ENCODE assay signal across 10 cellular contexts in the genomic region with DNA sequence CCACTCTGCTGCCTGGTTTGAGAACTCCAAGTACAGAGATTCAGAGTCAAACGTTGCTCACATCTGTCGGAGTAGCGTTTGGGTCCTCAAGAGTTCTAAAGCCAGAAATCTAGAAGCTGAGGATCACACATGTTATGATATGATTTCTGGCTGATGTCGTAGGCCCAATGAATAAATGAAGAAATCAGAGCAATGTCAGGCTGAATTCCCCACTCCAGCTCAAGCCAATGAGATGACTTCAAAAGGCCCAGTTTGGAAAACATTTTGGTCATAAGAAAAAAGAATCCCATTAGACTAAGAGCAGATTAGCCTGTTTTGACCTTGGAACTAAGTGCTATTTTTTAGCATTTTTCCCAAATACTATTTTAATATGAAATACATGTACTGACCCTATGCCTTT.
DNase-seq lines count a peak whose midpoint lies in the region; ATAC-seq and TF ChIP-seq lines count a peak whose summit lies in the region.
"Had no signal": no experiment of that assay in that cellular context is flagged by ENCODE, and none has a peak within 500 bp of the region (broad histone marks: within the 10 kb centered on the region; RNA-seq: fewer than 3 reads in every experiment).

No MANE protein-coding gene starts in this region.

- no peak for ATAC-seq in natural killer cell
- ATAC-seq in GM19452 (IDR thresholded peaks at IDR 0.05; ENCODE audit: unreplicated experiment), result no peak
- ATAC-seq: PC-3 had no signal

- peak overlapping the region; percentile 65 to 75 for H3K27ac ChIP-seq in uterus
- no peak overlapping the region for H3K27ac ChIP-seq in hepatocyte
- H3K27ac ChIP-seq: WERI-Rb-1 had no signal

- peaks cover 0 to 9% of the 10 kb centered on the region in 2 donors for H3K4me1 ChIP-seq in uterus
- H3K4me1 ChIP-seq in hepatocyte (ENCODE audit: insufficient read depth), result peaks cover 10% of the 10 kb centered on the region
- no peaks in the 10 kb centered on the region for H3K4me1 ChIP-seq in HAP-1

- H3K36me3 ChIP-seq in uterus, result no peaks in the 10 kb centered on the region
- no peaks in the 10 kb centered on the region for H3K36me3 ChIP-seq in hepatocyte (replicated peaks; ENCODE audit: insufficient read depth, low read depth)
- no peaks in the 10 kb centered on the region for H3K36me3 ChIP-seq in HAP-1 (replicated peaks)

- no peak for DNase-seq in activated naive CD4-positive, alpha-beta T cell treated with anti-CD3 and anti-CD28 coated beads, Interleukin-2, amount 10 ng/mL, durations not matched to agents 7 days and 5 days
- no peak for DNase-seq in activated naive CD4-positive, alpha-beta T cell treated with anti-CD3 and anti-CD28 coated beads, Interleukin-2, amount 50 U/mL, for 16 hours
- no peak for DNase-seq in chondrocyte (ENCODE audit: low spot score)
- no peak for DNase-seq in natural killer cell
- no peak for DNase-seq in uterus
- DNase-seq in hepatocyte (ENCODE audit: low spot score), result no peak
- no peak for DNase-seq in HAP-1 (ENCODE audit: low spot score in 2 of 2)
- DNase-seq: PC-3, WERI-Rb-1 had no signal

- H3K27me3 ChIP-seq in uterus, result no peaks in the 10 kb centered on the region
- no peaks in the 10 kb centered on the region for H3K27me3 ChIP-seq in hepatocyte
- H3K27me3 ChIP-seq in HAP-1 (ENCODE audit: low read depth), result no peaks in the 10 kb centered on the region

- H3K9me2 ChIP-seq in hepatocyte (replicated peaks; ENCODE audit: insufficient read depth), result no peaks in the 10 kb centered on the region

- CTCF ChIA-PET in activated naive CD4-positive, alpha-beta T cell treated with anti-CD3 and anti-CD28 coated beads, Interleukin-2, amount 10 ng/mL, durations not matched to agents 7 days and 5 days (lab: Charles Lee), result interaction anchor here (0.6 to 3.0 kb wide), 9 partner anchors 10 to 190 kb away, joined by 3 to 19 read pairs (median 3); no protein-coding TSS in a partner anchor

- WGBS in hepatocyte (ENCODE audit: low lambda C conversion rate, missing lambda C conversion rate), result 94% methylated on average over 4 of the region's 4 CpGs

- peaks cover 99% of the 10 kb centered on the region for H3K4me1 Mint-ChIP-seq in activated naive CD4-positive, alpha-beta T cell treated with anti-CD3 and anti-CD28 coated beads, Interleukin-2, amount 10 ng/mL, durations not matched to agents 7 days and 5 days
- H3K4me1 Mint-ChIP-seq in chondrocyte (ENCODE audit: low read depth), result peaks cover 56% of the 10 kb centered on the region
- H3K4me1 Mint-ChIP-seq in natural killer cell, result peaks cover 98 to 99% of the 10 kb centered on the region in 2 donors

- H3K4me3 Mint-ChIP-seq in activated naive CD4-positive, alpha-beta T cell treated with anti-CD3 and anti-CD28 coated beads, Interleukin-2, amount 10 ng/mL, durations not matched to agents 7 days and 5 days, result peak overlapping the region; percentile 77
- no peak overlapping the region for H3K4me3 Mint-ChIP-seq in chondrocyte (ENCODE audit: unreplicated experiment)
- H3K4me3 Mint-ChIP-seq in natural killer cell, result peak overlapping the region; percentile 77

- H3K4me2 ChIP-seq in hepatocyte, result no peak overlapping the region

- TF ChIP-seq CTCF in chondrocyte (IDR thresholded peaks at IDR 0.05), result no peak
- TF ChIP-seq CTCF in natural killer cell (IDR thresholded peaks at IDR 0.05), result no peak
- no peak for TF ChIP-seq CTCF in uterus (IDR thresholded peaks at IDR 0.05)
- no peak for TF ChIP-seq CTCF in hepatocyte (IDR thresholded peaks at IDR 0.05; ENCODE audit: poor library complexity)

- no peak for TF ChIP-seq POLR2A in uterus (IDR thresholded peaks at IDR 0.05)

- intact Hi-C loops in natural killer cell (cut with micrococcal nuclease) (no loop called here), uterus (cut with DNase I; ENCODE audit: low total_unique reads) (no loop called here)

- no peak overlapping the region for H3K4me3 ChIP-seq in uterus
- no peak overlapping the region for H3K4me3 ChIP-seq in hepatocyte
- no peak overlapping the region for H3K4me3 ChIP-seq in HAP-1

- H3K36me3 Mint-ChIP-seq in activated naive CD4-positive, alpha-beta T cell treated with anti-CD3 and anti-CD28 coated beads, Interleukin-2, amount 10 ng/mL, durations not matched to agents 7 days and 5 days, result peaks cover 97% of the 10 kb centered on the region
- H3K36me3 Mint-ChIP-seq in chondrocyte (ENCODE audit: low read depth) (peaks cover 53% of the 10 kb centered on the region), natural killer cell (peaks cover 65% of the 10 kb centered on the region)

- in situ Hi-C loops in HAP-1 (cut with MboI; ENCODE audit: low sequenced_read_pairs), result no loop called here

- H3K27ac Mint-ChIP-seq in activated naive CD4-positive, alpha-beta T cell treated with anti-CD3 and anti-CD28 coated beads, Interleukin-2, amount 10 ng/mL, durations not matched to agents 7 days and 5 days, result peak overlapping the region; percentile 92
- H3K27ac Mint-ChIP-seq in chondrocyte (ENCODE audit: unreplicated experiment) (peak overlapping the region; percentile 89), natural killer cell (peak overlapping the region; percentile 98 to 99)

- H3K9me3 ChIP-seq in uterus (no peaks in the 10 kb centered on the region), hepatocyte (ENCODE audit: low read depth) (no peaks in the 10 kb centered on the region), HAP-1 (no peaks in the 10 kb centered on the region)

- no peaks in the 10 kb centered on the region for H3K27me3 Mint-ChIP-seq in activated naive CD4-positive, alpha-beta T cell treated with anti-CD3 and anti-CD28 coated beads, Interleukin-2, amount 10 ng/mL, durations not matched to agents 7 days and 5 days
- H3K27me3 Mint-ChIP-seq in chondrocyte (ENCODE audit: low read depth) (no peaks in the 10 kb centered on the region), natural killer cell (ENCODE audit: low read depth in 2 of 2) (no peaks in the 10 kb centered on the region)

- no peaks in the 10 kb centered on the region for H3K9me3 Mint-ChIP-seq in activated naive CD4-positive, alpha-beta T cell treated with anti-CD3 and anti-CD28 coated beads, Interleukin-2, amount 10 ng/mL, durations not matched to agents 7 days and 5 days
- H3K9me3 Mint-ChIP-seq in chondrocyte (ENCODE audit: low read depth), result no peaks in the 10 kb centered on the region
- H3K9me3 Mint-ChIP-seq in natural killer cell, result no peaks in the 10 kb centered on the region

- H4K20me1 ChIP-seq in hepatocyte (ENCODE audit: insufficient read depth, poor library complexity, severe bottlenecking), result no peaks in the 10 kb centered on the region

- no peak overlapping the region for H2AFZ ChIP-seq in hepatocyte

- peaks cover 11% of the 10 kb centered on the region for H3K79me2 ChIP-seq in hepatocyte
